ENCODE assay signal across 8 cellular contexts in genomic region chr1:27772581-27772931, GRCh38. TPM values are rescaled to one million over a fixed set of nuclear protein-coding genes. Genes with fewer than 3 reads are reported as not detected.
DNase-seq lines count a peak whose midpoint lies in the region; ATAC-seq, FAIRE-seq and TF ChIP-seq lines count a peak whose summit lies in the region.

No MANE protein-coding gene starts in this region.

- H4K20me1 ChIP-seq in HepG2 (ENCODE audit: insufficient read depth, low read length) = no peaks in the 10 kb centered on the region

- TF ChIP-seq EP300 in HepG2 (IDR thresholded peaks at IDR 0.05; ENCODE audit: low read depth in 2 of 2, low read length in 2 of 2) (no peak), HepG2 (CRISPR knock-in tag; IDR thresholded peaks at IDR 0.05; ENCODE audit: borderline replicate concordance) (no peak)

- H3K36me3 ChIP-seq in ascending aorta = peaks cover 0 to 4% of the 10 kb centered on the region in 2 donors
- no peaks in the 10 kb centered on the region; a peak in 1 of 5 replicates for H3K36me3 ChIP-seq in HepG2 (replicated peaks in 1 of 2; ENCODE audit: control insufficient read depth in 1 of 2, insufficient read depth in 2 of 2, low read length in 2 of 2)
- no peaks in the 10 kb centered on the region for H3K36me3 ChIP-seq in thoracic aorta

- peak overlapping the region; percentile 86 for H3K4me3 Mint-ChIP-seq in activated CD4-positive, alpha-beta T cell treated with anti-CD3 and anti-CD28 coated beads, Interleukin-2, amount 10 ng/mL, durations not matched to agents 24 days and 14 days

- peaks cover 23% of the 10 kb centered on the region for H3K79me2 ChIP-seq in HepG2 (ENCODE audit: insufficient read depth, low read length)

- BruUV-seq in HepG2 (replicated peaks; lab: Mats Ljungman, UMichigan) = TSS peak; percentile 84

- peak overlapping the region; percentile 49 for H3K9ac ChIP-seq in HepG2 (ENCODE audit: insufficient read depth, low read depth, low read length)

- TF ChIP-seq POLR2A in HepG2 (IDR thresholded peaks at IDR 0.05; ENCODE audit: insufficient read depth in 1 of 2, low read depth in 2 of 2, low read length in 2 of 2) = no peak

- H3K4me1 Mint-ChIP-seq in activated CD4-positive, alpha-beta T cell treated with anti-CD3 and anti-CD28 coated beads, Interleukin-2, amount 10 ng/mL, durations not matched to agents 24 days and 14 days = peaks cover 26% of the 10 kb centered on the region

- H3K4me2 ChIP-seq in HepG2 (ENCODE audit: low read depth, low read length) = peak overlapping the region; percentile 63

- peak overlapping the region; percentile 91 for H2AFZ ChIP-seq in HepG2 (ENCODE audit: low read length)

- POLR2A ChIA-PET in HepG2 (lab: Yijun Ruan, JAX) = interaction anchor here (0.6 to 2.8 kb wide), 21 partner anchors 9 to 809 kb away, joined by 3 to 45 read pairs (median 4); partner anchors contain the start of genes EYA3, FAM76A, IFI6 and MED18

- peak overlapping the region; percentile 98 for H3K27ac Mint-ChIP-seq in activated CD4-positive, alpha-beta T cell treated with anti-CD3 and anti-CD28 coated beads, Interleukin-2, amount 10 ng/mL, durations not matched to agents 24 days and 14 days

- DNase-seq in activated CD4-positive, alpha-beta T cell treated with anti-CD3 and anti-CD28 coated beads, Interleukin-2, amount 10 ng/mL, durations not matched to agents 24 days and 14 days = no peak
- DNase-seq in activated CD4-positive, alpha-beta T cell treated with anti-CD3 and anti-CD28 coated beads for 1 hour = no peak
- no peak for DNase-seq in ascending aorta (ENCODE audit: low spot score in 2 of 2)
- no peak for DNase-seq in HepG2 (ENCODE audit: low spot score)
- DNase-seq in thoracic aorta (ENCODE audit: low spot score) = no peak
- no peak for DNase-seq in kidney glomerular epithelial cell (lab: John Stamatoyannopoulos, UW)
- no peak for DNase-seq in stimulated activated CD4-positive, alpha-beta T cell treated with anti-CD3 and anti-CD28 coated beads, Interleukin-15, amount 100 ng/mL, for 24 hours

- H3K4me3 ChIP-seq in ascending aorta = peak overlapping the region; percentile 75 to 91
- peak overlapping the region; percentile 77 to 98 (median 88) for H3K4me3 ChIP-seq in HepG2 (replicated peaks in 1 of 3; ENCODE audit: insufficient read depth in 1 of 3, low read depth in 2 of 3, low read length in 3 of 3)
- H3K4me3 ChIP-seq in thoracic aorta = peak overlapping the region; percentile 96

- TF ChIP-seq RAD21 in HepG2 (CRISPR knock-in tag; IDR thresholded peaks at IDR 0.05) = no peak

- intact Hi-C loops in activated CD4-positive, alpha-beta T cell treated with anti-CD3 and anti-CD28 coated beads, Interleukin-2, amount 10 ng/mL, durations not matched to agents 24 days and 14 days (cut with micrococcal nuclease) = loop anchor here (2.0 kb wide), 2 partner anchors 58 to 104 kb away; partner anchors contain the start of gene PPP1R8
- intact Hi-C loops in ascending aorta (cut with DNase I) = loop anchor here (2.0 to 5.0 kb wide), 3 partner anchors 100 to 780 kb away; partner anchors contain the start of genes IFI6, MAP3K6 and TRNAU1AP
- intact Hi-C loops in HepG2 (cut with micrococcal nuclease; ENCODE audit: unreplicated experiment) = loop anchor here (2.0 to 5.0 kb wide), 3 partner anchors 48 to 100 kb away; partner anchors contain the start of genes FAM76A, IFI6 and PPP1R8

- FAIRE-seq in HepG2 (lab: Jason Lieb, UNC) = no peak

- peaks cover 8% of the 10 kb centered on the region for H3K36me3 Mint-ChIP-seq in activated CD4-positive, alpha-beta T cell treated with anti-CD3 and anti-CD28 coated beads, Interleukin-2, amount 10 ng/mL, durations not matched to agents 24 days and 14 days (ENCODE audit: low read depth)

- H3K27ac ChIP-seq in ascending aorta = peak overlapping the region; percentile 96 to 98
- H3K27ac ChIP-seq in HepG2 (ENCODE audit: extremely low read length, insufficient read depth, low read length) = no peak overlapping the region
- peak overlapping the region; percentile 85 to 97 for H3K27ac ChIP-seq in thoracic aorta

- peaks cover 0 to 24% of the 10 kb centered on the region in 2 donors for H3K4me1 ChIP-seq in ascending aorta
- peaks cover 36% of the 10 kb centered on the region for H3K4me1 ChIP-seq in HepG2 (ENCODE audit: insufficient read depth, low read length)
- H3K4me1 ChIP-seq in thoracic aorta (ENCODE audit: control insufficient read depth in 1 of 2, low read depth in 2 of 2) = peaks cover 17 to 38% of the 10 kb centered on the region in 2 donors

- ATAC-seq in HepG2 (no peak), thoracic aorta (ENCODE audit: insufficient number of reproducible peaks, low FRiP score, low read depth) (no peak), GM19397 (IDR thresholded peaks at IDR 0.05; ENCODE audit: unreplicated experiment) (no peak)

- TF ChIP-seq CTCF in ascending aorta (IDR thresholded peaks at IDR 0.05) (no peak), HepG2 (CRISPR knock-in tag; IDR thresholded peaks at IDR 0.05) (no peak), thoracic aorta (IDR thresholded peaks at IDR 0.05) (no peak)

- H3K27me3 Mint-ChIP-seq in activated CD4-positive, alpha-beta T cell treated with anti-CD3 and anti-CD28 coated beads, Interleukin-2, amount 10 ng/mL, durations not matched to agents 24 days and 14 days = peaks cover 1% of the 10 kb centered on the region

- H3K9me3 ChIP-seq in ascending aorta (no peaks in the 10 kb centered on the region), HepG2 (ENCODE audit: low read length) (no peaks in the 10 kb centered on the region), thoracic aorta (no peaks in the 10 kb centered on the region)

- WGBS in HepG2 (ENCODE audit: low lambda C conversion rate) = 53% methylated on average over 8 of the region's 8 CpGs

- no peaks in the 10 kb centered on the region for H3K9me3 Mint-ChIP-seq in activated CD4-positive, alpha-beta T cell treated with anti-CD3 and anti-CD28 coated beads, Interleukin-2, amount 10 ng/mL, durations not matched to agents 24 days and 14 days

- no peaks in the 10 kb centered on the region for H3K27me3 ChIP-seq in ascending aorta
- H3K27me3 ChIP-seq in HepG2 (ENCODE audit: control insufficient read depth in 1 of 2, insufficient read depth in 2 of 2, low read length in 2 of 2) = no peaks in the 10 kb centered on the region; a peak in 1 of 5 replicates
- H3K27me3 ChIP-seq in thoracic aorta (replicated peaks; ENCODE audit: insufficient read depth) = no peaks in the 10 kb centered on the region

- in situ Hi-C loops in HepG2 (cut with HindIII; ENCODE audit: extremely low pct_ligation_motif_present, low pct_unique_long_range_greater_than_20kb) = no loop called here

- CTCF ChIA-PET in HepG2 (lab: Yijun Ruan, JAX; ENCODE audit: low intra/inter-chr PET ratio, low total read pairs) = no interaction called here

RNA-seq across cellular contexts. Expression of gene STX12, which starts 0.5 kb away (rescaled TPM):
- total RNA-seq in activated CD4-positive, alpha-beta T cell treated with anti-CD3 and anti-CD28 coated beads, Interleukin-2, amount 10 ng/mL, durations not matched to agents 24 days and 14 days = 28.5 and 28.8 TPM in 2 replicates
- total RNA-seq in ascending aorta = 91.9 TPM
- 16.3 and 19.7 TPM in 2 replicates for total RNA-seq in HepG2 (2016; rRNA removed; fragmentation: Illumina TruSeq; extraction: Trizol)
- 3.5 and 6.0 TPM in 2 replicates for total RNA-seq in HepG2 (2016; cell fraction: cytosol; rRNA removed; fragmentation: Illumina TruSeq; extraction: Trizol; ENCODE audit: low read depth)
- 15.4 and 19.3 TPM in 2 replicates for total RNA-seq in HepG2 (2016; cell fraction: insoluble cytoplasmic fraction; rRNA removed; fragmentation: Illumina TruSeq; extraction: Trizol)
- 9.4 and 9.7 TPM in 2 replicates for total RNA-seq in HepG2 (2016; cell fraction: membrane; rRNA removed; fragmentation: Illumina TruSeq; extraction: Trizol)
- total RNA-seq in HepG2 (2016; cell fraction: nucleus; rRNA removed; fragmentation: Illumina TruSeq; extraction: Trizol) = 10.7 and 14.4 TPM in 2 replicates
- polyA plus RNA-seq in HepG2 (2011; rRNA removed) = 6.3 and 9.0 TPM in 2 replicates
- 3.5 and 5.7 TPM in 2 replicates for polyA plus RNA-seq in HepG2 (2011; cell fraction: cytosol; rRNA removed)
- polyA plus RNA-seq in HepG2 (2011; cell fraction: nucleus; rRNA removed) = 8.7 and 14.1 TPM in 2 replicates
- 11.4 and 13.1 TPM in 2 replicates for polyA plus RNA-seq in HepG2 (2012)
- polyA plus RNA-seq in HepG2 (2016; cell fraction: cytosol; fragmentation: Illumina TruSeq; extraction: Trizol; ENCODE audit: low read depth) = 1.6 and 1.8 TPM in 2 replicates
- polyA plus RNA-seq in HepG2 (2016; cell fraction: insoluble cytoplasmic fraction; fragmentation: Illumina TruSeq; extraction: Trizol; ENCODE audit: low read depth) = 18.0 and 18.9 TPM in 2 replicates
- polyA plus RNA-seq in HepG2 (2016; cell fraction: membrane; fragmentation: Illumina TruSeq; extraction: Trizol; ENCODE audit: low read depth) = 4.6 and 5.0 TPM in 2 replicates
- 21.7 and 23.0 TPM in 2 replicates for polyA plus RNA-seq in HepG2 (2016; cell fraction: nucleus; fragmentation: Illumina TruSeq; extraction: Trizol; ENCODE audit: insufficient read depth, low read depth)
- 1.8 and 4.2 TPM in 2 replicates for polyA minus RNA-seq in HepG2 (2011; rRNA and poly(A)+ RNA removed; ENCODE audit: low replicate concordance)
- 4.3 and 9.0 TPM in 2 replicates for polyA minus RNA-seq in HepG2 (2011; cell fraction: cytosol; rRNA and poly(A)+ RNA removed)
- polyA minus RNA-seq in HepG2 (2011; cell fraction: nucleus; rRNA and poly(A)+ RNA removed) = 14.3 and 21.3 TPM in 2 replicates
- 10 to 100 TPM; 91.5 to 95.9 TPM for total RNA-seq in thoracic aorta

RNA-seq across cellular contexts. Expression of gene FAM76A, which starts 46.8 kb away (rescaled TPM):
- total RNA-seq in activated CD4-positive, alpha-beta T cell treated with anti-CD3 and anti-CD28 coated beads, Interleukin-2, amount 10 ng/mL, durations not matched to agents 24 days and 14 days = 11.9 and 13.8 TPM in 2 replicates
- total RNA-seq in ascending aorta (3.4 TPM), HepG2 (2016; rRNA removed; fragmentation: Illumina TruSeq; extraction: Trizol) (15.7 and 18.8 TPM in 2 replicates), thoracic aorta (10 to 100 TPM; 18.0 to 19.0 TPM)
- total RNA-seq in HepG2 (2016; cell fraction: cytosol; rRNA removed; fragmentation: Illumina TruSeq; extraction: Trizol; ENCODE audit: low read depth) = 4.5 and 5.0 TPM in 2 replicates
- 15.9 and 19.6 TPM in 2 replicates for total RNA-seq in HepG2 (2016; cell fraction: insoluble cytoplasmic fraction; rRNA removed; fragmentation: Illumina TruSeq; extraction: Trizol)
- 11.5 and 13.7 TPM in 2 replicates for total RNA-seq in HepG2 (2016; cell fraction: membrane; rRNA removed; fragmentation: Illumina TruSeq; extraction: Trizol)
- 9.9 and 11.7 TPM in 2 replicates for total RNA-seq in HepG2 (2016; cell fraction: nucleus; rRNA removed; fragmentation: Illumina TruSeq; extraction: Trizol)
- polyA plus RNA-seq in HepG2 (2011; rRNA removed) = 4.2 and 4.6 TPM in 2 replicates
- 2.1 and 3.9 TPM in 2 replicates for polyA plus RNA-seq in HepG2 (2011; cell fraction: cytosol; rRNA removed)
- polyA plus RNA-seq in HepG2 (2011; cell fraction: nucleus; rRNA removed) = 4.1 and 5.8 TPM in 2 replicates
- 4.9 and 5.9 TPM in 2 replicates for polyA plus RNA-seq in HepG2 (2012)
- polyA plus RNA-seq in HepG2 (2016; cell fraction: cytosol; fragmentation: Illumina TruSeq; extraction: Trizol; ENCODE audit: low read depth) = 1.9 and 2.3 TPM in 2 replicates
- polyA plus RNA-seq in HepG2 (2016; cell fraction: insoluble cytoplasmic fraction; fragmentation: Illumina TruSeq; extraction: Trizol; ENCODE audit: low read depth) = 11.7 and 12.5 TPM in 2 replicates
- 2.9 and 4.4 TPM in 2 replicates for polyA plus RNA-seq in HepG2 (2016; cell fraction: membrane; fragmentation: Illumina TruSeq; extraction: Trizol; ENCODE audit: low read depth)
- 14.7 and 19.0 TPM in 2 replicates for polyA plus RNA-seq in HepG2 (2016; cell fraction: nucleus; fragmentation: Illumina TruSeq; extraction: Trizol; ENCODE audit: insufficient read depth, low read depth)
- 4.4 and 5.1 TPM in 2 replicates for polyA minus RNA-seq in HepG2 (2011; rRNA and poly(A)+ RNA removed; ENCODE audit: low replicate concordance)
- polyA minus RNA-seq in HepG2 (2011; cell fraction: cytosol; rRNA and poly(A)+ RNA removed) = 5.9 and 8.0 TPM in 2 replicates
- 10.9 and 18.0 TPM in 2 replicates for polyA minus RNA-seq in HepG2 (2011; cell fraction: nucleus; rRNA and poly(A)+ RNA removed)

RNA-seq across cellular contexts. Expression of gene PPP1R8, which starts 58.0 kb away (rescaled TPM):
- 80.3 TPM in 2 replicates for total RNA-seq in activated CD4-positive, alpha-beta T cell treated with anti-CD3 and anti-CD28 coated beads, Interleukin-2, amount 10 ng/mL, durations not matched to agents 24 days and 14 days
- total RNA-seq in ascending aorta (7.1 TPM), HepG2 (2016; rRNA removed; fragmentation: Illumina TruSeq; extraction: Trizol) (62.2 and 98.1 TPM in 2 replicates), thoracic aorta (10 to 100 TPM; 37.2 to 40.8 TPM)
- total RNA-seq in HepG2 (2016; cell fraction: cytosol; rRNA removed; fragmentation: Illumina TruSeq; extraction: Trizol; ENCODE audit: low read depth) = 12.8 and 14.3 TPM in 2 replicates
- total RNA-seq in HepG2 (2016; cell fraction: insoluble cytoplasmic fraction; rRNA removed; fragmentation: Illumina TruSeq; extraction: Trizol) = 62.7 and 98.4 TPM in 2 replicates
- total RNA-seq in HepG2 (2016; cell fraction: membrane; rRNA removed; fragmentation: Illumina TruSeq; extraction: Trizol) = 39.3 and 40.1 TPM in 2 replicates
- total RNA-seq in HepG2 (2016; cell fraction: nucleus; rRNA removed; fragmentation: Illumina TruSeq; extraction: Trizol) = 25.9 and 28.7 TPM in 2 replicates
- polyA plus RNA-seq in HepG2 (2011; rRNA removed) = 35.5 and 38.3 TPM in 2 replicates
- 30.3 and 33.6 TPM in 2 replicates for polyA plus RNA-seq in HepG2 (2011; cell fraction: cytosol; rRNA removed)
- 15.4 and 17.5 TPM in 2 replicates for polyA plus RNA-seq in HepG2 (2011; cell fraction: nucleus; rRNA removed)
- 26.0 and 27.6 TPM in 2 replicates for polyA plus RNA-seq in HepG2 (2012)
- 6.0 and 6.1 TPM in 2 replicates for polyA plus RNA-seq in HepG2 (2016; cell fraction: cytosol; fragmentation: Illumina TruSeq; extraction: Trizol; ENCODE audit: low read depth)
- 85.3 and 95.4 TPM in 2 replicates for polyA plus RNA-seq in HepG2 (2016; cell fraction: insoluble cytoplasmic fraction; fragmentation: Illumina TruSeq; extraction: Trizol; ENCODE audit: low read depth)
- polyA plus RNA-seq in HepG2 (2016; cell fraction: membrane; fragmentation: Illumina TruSeq; extraction: Trizol; ENCODE audit: low read depth) = 21.0 and 21.2 TPM in 2 replicates
- 38.0 and 42.7 TPM in 2 replicates for polyA plus RNA-seq in HepG2 (2016; cell fraction: nucleus; fragmentation: Illumina TruSeq; extraction: Trizol; ENCODE audit: insufficient read depth, low read depth)
- polyA minus RNA-seq in HepG2 (2011; rRNA and poly(A)+ RNA removed; ENCODE audit: low replicate concordance) = 75.2 and 154 TPM in 2 replicates
- 25.6 and 26.0 TPM in 2 replicates for polyA minus RNA-seq in HepG2 (2011; cell fraction: cytosol; rRNA and poly(A)+ RNA removed)
- polyA minus RNA-seq in HepG2 (2011; cell fraction: nucleus; rRNA and poly(A)+ RNA removed) = 15.5 and 16.3 TPM in 2 replicates
